ENCODE assay signal across 1 cellular context in genomic region chr18:35231052-35231451, GRCh38.
TF ChIP-seq lines count a peak whose summit lies in the region.

No MANE protein-coding gene starts in this region.

TF ChIP-seq in HepG2, 621 proteins besides CTCF, POLR2A, EP300 and RAD21 (continued from another document and continues in another):
- no peak for TF ChIP-seq KIAA2018 (CRISPR knock-in tag; IDR thresholded peaks at IDR 0.05; ENCODE audit: borderline replicate concordance)
- peak; percentile 43 for TF ChIP-seq FOXA3 (CRISPR knock-in tag; IDR thresholded peaks at IDR 0.05)
- TF ChIP-seq FOXO1 (CRISPR knock-in tag; IDR thresholded peaks at IDR 0.05) = peak; percentile 66; the same call in 1 of the 2 replicates
- peak; percentile 61; the same call in 1 of the 2 replicates for TF ChIP-seq YEATS2 (CRISPR knock-in tag; IDR thresholded peaks at IDR 0.05; ENCODE audit: borderline replicate concordance)
- 0 out of 2 replicates have a peak, but pooled peaks have one; percentile 35 for TF ChIP-seq YEATS4 (CRISPR knock-in tag; IDR thresholded peaks at IDR 0.05; ENCODE audit: borderline replicate concordance)
- TF ChIP-seq, protein P1, sequence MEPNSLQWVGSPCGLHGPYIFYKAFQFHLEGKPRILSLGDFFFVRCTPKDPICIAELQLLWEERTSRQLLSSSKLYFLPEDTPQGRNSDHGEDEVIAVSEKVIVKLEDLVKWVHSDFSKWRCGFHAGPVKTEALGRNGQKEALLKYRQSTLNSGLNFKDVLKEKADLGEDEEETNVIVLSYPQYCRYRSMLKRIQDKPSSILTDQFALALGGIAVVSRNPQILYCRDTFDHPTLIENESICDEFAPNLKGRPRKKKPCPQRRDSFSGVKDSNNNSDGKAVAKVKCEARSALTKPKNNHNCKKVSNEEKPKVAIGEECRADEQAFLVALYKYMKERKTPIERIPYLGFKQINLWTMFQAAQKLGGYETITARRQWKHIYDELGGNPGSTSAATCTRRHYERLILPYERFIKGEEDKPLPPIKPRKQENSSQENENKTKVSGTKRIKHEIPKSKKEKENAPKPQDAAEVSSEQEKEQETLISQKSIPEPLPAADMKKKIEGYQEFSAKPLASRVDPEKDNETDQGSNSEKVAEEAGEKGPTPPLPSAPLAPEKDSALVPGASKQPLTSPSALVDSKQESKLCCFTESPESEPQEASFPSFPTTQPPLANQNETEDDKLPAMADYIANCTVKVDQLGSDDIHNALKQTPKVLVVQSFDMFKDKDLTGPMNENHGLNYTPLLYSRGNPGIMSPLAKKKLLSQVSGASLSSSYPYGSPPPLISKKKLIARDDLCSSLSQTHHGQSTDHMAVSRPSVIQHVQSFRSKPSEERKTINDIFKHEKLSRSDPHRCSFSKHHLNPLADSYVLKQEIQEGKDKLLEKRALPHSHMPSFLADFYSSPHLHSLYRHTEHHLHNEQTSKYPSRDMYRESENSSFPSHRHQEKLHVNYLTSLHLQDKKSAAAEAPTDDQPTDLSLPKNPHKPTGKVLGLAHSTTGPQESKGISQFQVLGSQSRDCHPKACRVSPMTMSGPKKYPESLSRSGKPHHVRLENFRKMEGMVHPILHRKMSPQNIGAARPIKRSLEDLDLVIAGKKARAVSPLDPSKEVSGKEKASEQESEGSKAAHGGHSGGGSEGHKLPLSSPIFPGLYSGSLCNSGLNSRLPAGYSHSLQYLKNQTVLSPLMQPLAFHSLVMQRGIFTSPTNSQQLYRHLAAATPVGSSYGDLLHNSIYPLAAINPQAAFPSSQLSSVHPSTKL (CRISPR knock-in tag; IDR thresholded peaks at IDR 0.05) = peak; percentile 68
- no peak for TF ChIP-seq PHB2 (IDR thresholded peaks at IDR 0.05; ENCODE audit: partially characterized antibody)
- no peak for TF ChIP-seq FOXA1 (IDR thresholded peaks at IDR 0.05)
- TF ChIP-seq FOXA1 (CRISPR knock-in tag; IDR thresholded peaks at IDR 0.05) = peak; percentile 20; the same call in 1 of the 2 replicates
- TF ChIP-seq NR2F6 (IDR thresholded peaks at IDR 0.05) = peak; percentile 23; the same call in 1 of the 2 replicates
- TF ChIP-seq NR2F6 (CRISPR knock-in tag; IDR thresholded peaks at IDR 0.05) = no peak; the same call in 1 of the 2 replicates
- TF ChIP-seq IKZF5 (CRISPR knock-in tag; IDR thresholded peaks at IDR 0.05) = peak; percentile 83; the same call in 1 of the 2 replicates
- TF ChIP-seq HMGXB4 (CRISPR knock-in tag; IDR thresholded peaks at IDR 0.05; ENCODE audit: borderline replicate concordance in 1 of 2, low read depth in 1 of 2) = peak in 1 of 2 experiments; percentile 84; a peak in 1 of 4 replicates
- TF ChIP-seq ZNF264 (CRISPR knock-in tag; IDR thresholded peaks at IDR 0.05) = peak; percentile 43; the same call in 1 of the 2 replicates
- no peak for TF ChIP-seq HMG20A (CRISPR knock-in tag; IDR thresholded peaks at IDR 0.05; ENCODE audit: borderline replicate concordance)
- peak; percentile 46 for TF ChIP-seq ASH2L (IDR thresholded peaks at IDR 0.05; ENCODE audit: insufficient read length, low read depth, low read length)
- TF ChIP-seq, protein P2, sequence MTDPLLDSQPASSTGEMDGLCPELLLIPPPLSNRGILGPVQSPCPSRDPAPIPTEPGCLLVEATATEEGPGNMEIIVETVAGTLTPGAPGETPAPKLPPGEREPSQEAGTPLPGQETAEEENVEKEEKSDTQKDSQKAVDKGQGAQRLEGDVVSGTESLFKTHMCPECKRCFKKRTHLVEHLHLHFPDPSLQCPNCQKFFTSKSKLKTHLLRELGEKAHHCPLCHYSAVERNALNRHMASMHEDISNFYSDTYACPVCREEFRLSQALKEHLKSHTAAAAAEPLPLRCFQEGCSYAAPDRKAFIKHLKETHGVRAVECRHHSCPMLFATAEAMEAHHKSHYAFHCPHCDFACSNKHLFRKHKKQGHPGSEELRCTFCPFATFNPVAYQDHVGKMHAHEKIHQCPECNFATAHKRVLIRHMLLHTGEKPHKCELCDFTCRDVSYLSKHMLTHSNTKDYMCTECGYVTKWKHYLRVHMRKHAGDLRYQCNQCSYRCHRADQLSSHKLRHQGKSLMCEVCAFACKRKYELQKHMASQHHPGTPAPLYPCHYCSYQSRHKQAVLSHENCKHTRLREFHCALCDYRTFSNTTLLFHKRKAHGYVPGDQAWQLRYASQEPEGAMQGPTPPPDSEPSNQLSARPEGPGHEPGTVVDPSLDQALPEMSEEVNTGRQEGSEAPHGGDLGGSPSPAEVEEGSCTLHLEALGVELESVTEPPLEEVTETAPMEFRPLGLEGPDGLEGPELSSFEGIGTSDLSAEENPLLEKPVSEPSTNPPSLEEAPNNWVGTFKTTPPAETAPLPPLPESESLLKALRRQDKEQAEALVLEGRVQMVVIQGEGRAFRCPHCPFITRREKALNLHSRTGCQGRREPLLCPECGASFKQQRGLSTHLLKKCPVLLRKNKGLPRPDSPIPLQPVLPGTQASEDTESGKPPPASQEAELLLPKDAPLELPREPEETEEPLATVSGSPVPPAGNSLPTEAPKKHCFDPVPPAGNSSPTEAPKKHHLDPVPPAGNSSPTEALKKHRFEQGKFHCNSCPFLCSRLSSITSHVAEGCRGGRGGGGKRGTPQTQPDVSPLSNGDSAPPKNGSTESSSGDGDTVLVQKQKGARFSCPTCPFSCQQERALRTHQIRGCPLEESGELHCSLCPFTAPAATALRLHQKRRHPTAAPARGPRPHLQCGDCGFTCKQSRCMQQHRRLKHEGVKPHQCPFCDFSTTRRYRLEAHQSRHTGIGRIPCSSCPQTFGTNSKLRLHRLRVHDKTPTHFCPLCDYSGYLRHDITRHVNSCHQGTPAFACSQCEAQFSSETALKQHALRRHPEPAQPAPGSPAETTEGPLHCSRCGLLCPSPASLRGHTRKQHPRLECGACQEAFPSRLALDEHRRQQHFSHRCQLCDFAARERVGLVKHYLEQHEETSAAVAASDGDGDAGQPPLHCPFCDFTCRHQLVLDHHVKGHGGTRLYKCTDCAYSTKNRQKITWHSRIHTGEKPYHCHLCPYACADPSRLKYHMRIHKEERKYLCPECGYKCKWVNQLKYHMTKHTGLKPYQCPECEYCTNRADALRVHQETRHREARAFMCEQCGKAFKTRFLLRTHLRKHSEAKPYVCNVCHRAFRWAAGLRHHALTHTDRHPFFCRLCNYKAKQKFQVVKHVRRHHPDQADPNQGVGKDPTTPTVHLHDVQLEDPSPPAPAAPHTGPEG (CRISPR knock-in tag; IDR thresholded peaks at IDR 0.05) = 0 out of 2 replicates have a peak, but pooled peaks have one; percentile 38
- TF ChIP-seq, protein P3, sequence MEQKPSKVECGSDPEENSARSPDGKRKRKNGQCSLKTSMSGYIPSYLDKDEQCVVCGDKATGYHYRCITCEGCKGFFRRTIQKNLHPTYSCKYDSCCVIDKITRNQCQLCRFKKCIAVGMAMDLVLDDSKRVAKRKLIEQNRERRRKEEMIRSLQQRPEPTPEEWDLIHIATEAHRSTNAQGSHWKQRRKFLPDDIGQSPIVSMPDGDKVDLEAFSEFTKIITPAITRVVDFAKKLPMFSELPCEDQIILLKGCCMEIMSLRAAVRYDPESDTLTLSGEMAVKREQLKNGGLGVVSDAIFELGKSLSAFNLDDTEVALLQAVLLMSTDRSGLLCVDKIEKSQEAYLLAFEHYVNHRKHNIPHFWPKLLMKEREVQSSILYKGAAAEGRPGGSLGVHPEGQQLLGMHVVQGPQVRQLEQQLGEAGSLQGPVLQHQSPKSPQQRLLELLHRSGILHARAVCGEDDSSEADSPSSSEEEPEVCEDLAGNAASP (CRISPR knock-in tag; IDR thresholded peaks at IDR 0.05; ENCODE audit: borderline replicate concordance) = 0 out of 2 replicates have a peak, but pooled peaks have one; percentile 20
- TF ChIP-seq ZNF331 (CRISPR knock-in tag; IDR thresholded peaks at IDR 0.05) = peak; percentile 45; the same call in 1 of the 2 replicates
- TF ChIP-seq TEAD3 (CRISPR knock-in tag; optimal IDR thresholded peaks at IDR 0.05; ENCODE audit: borderline replicate concordance) = peak; percentile 91
- 0 out of 2 replicates have a peak, but pooled peaks have one; percentile 25 for TF ChIP-seq POGZ (CRISPR knock-in tag; IDR thresholded peaks at IDR 0.05)
- no peak for TF ChIP-seq SPEN (CRISPR knock-in tag; IDR thresholded peaks at IDR 0.05; ENCODE audit: low read depth)
- no peak for TF ChIP-seq ARNT (IDR thresholded peaks at IDR 0.05)
- 0 out of 2 replicates have a peak, but pooled peaks have one; percentile 27 for TF ChIP-seq HOXA5 (CRISPR knock-in tag; IDR thresholded peaks at IDR 0.05)
- TF ChIP-seq GABPB1 (CRISPR knock-in tag; IDR thresholded peaks at IDR 0.05) = 0 out of 2 replicates have a peak, but pooled peaks have one; percentile 15
- TF ChIP-seq GATAD2A (CRISPR knock-in tag; IDR thresholded peaks at IDR 0.05) = peak; percentile 68
- TF ChIP-seq ZNF747 (CRISPR knock-in tag; IDR thresholded peaks at IDR 0.05; ENCODE audit: borderline replicate concordance) = 0 out of 2 replicates have a peak, but pooled peaks have one; percentile 26
- TF ChIP-seq ZNF317 (CRISPR knock-in tag; IDR thresholded peaks at IDR 0.05) = 0 out of 2 replicates have a peak, but pooled peaks have one; percentile 30
- TF ChIP-seq ZNF335 (CRISPR knock-in tag; IDR thresholded peaks at IDR 0.05) = 0 out of 2 replicates have a peak, but pooled peaks have one; percentile 46
- TF ChIP-seq IRF2 (CRISPR knock-in tag; IDR thresholded peaks at IDR 0.05) = peak; percentile 55; the same call in 1 of the 2 replicates
